ENCODE assay signal across 1 cellular context in the genomic region with DNA sequence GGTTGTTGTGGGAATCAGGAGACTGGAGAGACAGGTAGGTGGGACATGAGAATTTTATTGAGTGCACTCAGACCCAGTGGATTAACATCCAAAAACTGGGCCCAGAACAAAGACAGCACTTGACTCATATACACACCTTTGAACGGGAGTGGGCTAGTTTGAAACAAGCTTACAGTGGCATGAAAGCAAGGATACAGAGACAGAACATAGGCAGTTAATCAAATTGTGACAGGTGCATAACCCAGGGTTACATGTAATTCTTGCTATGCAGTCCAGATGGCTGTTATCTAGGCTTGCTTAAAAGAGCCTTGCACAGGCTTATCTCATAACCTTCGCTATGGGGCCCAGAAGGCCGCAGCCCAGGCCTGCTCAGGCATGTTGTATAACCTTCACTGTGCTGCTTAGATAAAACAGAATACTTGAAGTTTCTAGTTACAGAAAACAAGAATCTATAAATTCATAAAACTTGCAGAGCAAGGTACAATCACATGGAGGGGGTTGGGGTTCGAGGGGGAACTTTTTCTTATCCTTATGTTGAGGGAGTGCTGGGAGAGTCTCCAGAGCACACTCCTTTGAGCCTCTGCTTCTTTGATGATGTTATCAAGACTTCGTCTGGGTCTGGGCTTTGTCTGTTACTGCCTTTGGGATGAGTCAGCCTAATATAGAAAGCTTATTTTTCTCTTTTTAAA.
TF ChIP-seq lines count a peak whose summit lies in the region.

No MANE protein-coding gene starts in this region.

TF ChIP-seq in K562, 482 proteins besides CTCF, POLR2A, EP300 and RAD21 (continued from another document and continues in another):
- TF ChIP-seq, protein P1, sequence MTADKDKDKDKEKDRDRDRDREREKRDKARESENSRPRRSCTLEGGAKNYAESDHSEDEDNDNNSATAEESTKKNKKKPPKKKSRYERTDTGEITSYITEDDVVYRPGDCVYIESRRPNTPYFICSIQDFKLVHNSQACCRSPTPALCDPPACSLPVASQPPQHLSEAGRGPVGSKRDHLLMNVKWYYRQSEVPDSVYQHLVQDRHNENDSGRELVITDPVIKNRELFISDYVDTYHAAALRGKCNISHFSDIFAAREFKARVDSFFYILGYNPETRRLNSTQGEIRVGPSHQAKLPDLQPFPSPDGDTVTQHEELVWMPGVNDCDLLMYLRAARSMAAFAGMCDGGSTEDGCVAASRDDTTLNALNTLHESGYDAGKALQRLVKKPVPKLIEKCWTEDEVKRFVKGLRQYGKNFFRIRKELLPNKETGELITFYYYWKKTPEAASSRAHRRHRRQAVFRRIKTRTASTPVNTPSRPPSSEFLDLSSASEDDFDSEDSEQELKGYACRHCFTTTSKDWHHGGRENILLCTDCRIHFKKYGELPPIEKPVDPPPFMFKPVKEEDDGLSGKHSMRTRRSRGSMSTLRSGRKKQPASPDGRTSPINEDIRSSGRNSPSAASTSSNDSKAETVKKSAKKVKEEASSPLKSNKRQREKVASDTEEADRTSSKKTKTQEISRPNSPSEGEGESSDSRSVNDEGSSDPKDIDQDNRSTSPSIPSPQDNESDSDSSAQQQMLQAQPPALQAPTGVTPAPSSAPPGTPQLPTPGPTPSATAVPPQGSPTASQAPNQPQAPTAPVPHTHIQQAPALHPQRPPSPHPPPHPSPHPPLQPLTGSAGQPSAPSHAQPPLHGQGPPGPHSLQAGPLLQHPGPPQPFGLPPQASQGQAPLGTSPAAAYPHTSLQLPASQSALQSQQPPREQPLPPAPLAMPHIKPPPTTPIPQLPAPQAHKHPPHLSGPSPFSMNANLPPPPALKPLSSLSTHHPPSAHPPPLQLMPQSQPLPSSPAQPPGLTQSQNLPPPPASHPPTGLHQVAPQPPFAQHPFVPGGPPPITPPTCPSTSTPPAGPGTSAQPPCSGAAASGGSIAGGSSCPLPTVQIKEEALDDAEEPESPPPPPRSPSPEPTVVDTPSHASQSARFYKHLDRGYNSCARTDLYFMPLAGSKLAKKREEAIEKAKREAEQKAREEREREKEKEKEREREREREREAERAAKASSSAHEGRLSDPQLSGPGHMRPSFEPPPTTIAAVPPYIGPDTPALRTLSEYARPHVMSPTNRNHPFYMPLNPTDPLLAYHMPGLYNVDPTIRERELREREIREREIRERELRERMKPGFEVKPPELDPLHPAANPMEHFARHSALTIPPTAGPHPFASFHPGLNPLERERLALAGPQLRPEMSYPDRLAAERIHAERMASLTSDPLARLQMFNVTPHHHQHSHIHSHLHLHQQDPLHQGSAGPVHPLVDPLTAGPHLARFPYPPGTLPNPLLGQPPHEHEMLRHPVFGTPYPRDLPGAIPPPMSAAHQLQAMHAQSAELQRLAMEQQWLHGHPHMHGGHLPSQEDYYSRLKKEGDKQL (CRISPR knock-in tag; IDR thresholded peaks at IDR 0.05; ENCODE audit: borderline replicate concordance): no peak
- TF ChIP-seq CBFA2T2 (conservative IDR thresholded peaks at IDR 0.05) (peak; percentile 96), RBM15 (IDR thresholded peaks at IDR 0.05; ENCODE audit: insufficient read depth, low read length) (no peak), EHMT2 (IDR thresholded peaks at IDR 0.05) (no peak), FUS (optimal IDR thresholded peaks at IDR 0.05; ENCODE audit: low read depth, low read length) (no peak), TRIM28 (IDR thresholded peaks at IDR 0.05) (peak; percentile 99), BHLHE40 (IDR thresholded peaks at IDR 0.05; ENCODE audit: low read length) (no peak), KLF10 (CRISPR knock-in tag; IDR thresholded peaks at IDR 0.05) (no peak), ZNF165 (CRISPR knock-in tag; IDR thresholded peaks at IDR 0.05; ENCODE audit: borderline replicate concordance) (no peak), PPARD (CRISPR knock-in tag; IDR thresholded peaks at IDR 0.05) (no peak), NR3C1 (CRISPR knock-in tag; IDR thresholded peaks at IDR 0.05) (no peak), HNRNPUL1 (IDR thresholded peaks at IDR 0.05; ENCODE audit: low read length) (no peak), SIN3A (IDR thresholded peaks at IDR 0.05; ENCODE audit: borderline replicate concordance in 2 of 2, control insufficient read depth in 1 of 2, low read depth in 2 of 2, low read length in 2 of 2) (no peak), ZNF263 (CRISPR knock-in tag; IDR thresholded peaks at IDR 0.05; ENCODE audit: borderline replicate concordance) (peak; percentile 58; the same call in 1 of the 2 replicates), MTA1 (IDR thresholded peaks at IDR 0.05; ENCODE audit: borderline replicate concordance) (no peak), HNRNPK (IDR thresholded peaks at IDR 0.05; ENCODE audit: low read depth, low read length, poor library complexity, severe bottlenecking) (no peak), ZKSCAN8 (CRISPR knock-in tag; IDR thresholded peaks at IDR 0.05) (peak; percentile 35; the same call in 1 of the 2 replicates), PTTG1 (tag; IDR thresholded peaks at IDR 0.05; ENCODE audit: low read depth) (no peak), FOXK1 (CRISPR knock-in tag; IDR thresholded peaks at IDR 0.05; ENCODE audit: borderline replicate concordance) (no peak), ZNF23 (CRISPR knock-in tag; IDR thresholded peaks at IDR 0.05) (no peak), GATA2 (CRISPR knock-in tag; IDR thresholded peaks at IDR 0.05) (peak; percentile 96), SPI1 (IDR thresholded peaks at IDR 0.05; ENCODE audit: borderline replicate concordance, low read depth, low read length) (no peak), ARID2 (IDR thresholded peaks at IDR 0.05) (no peak), KLF1 (tag; IDR thresholded peaks at IDR 0.05) (no peak), NFIX (CRISPR knock-in tag; IDR thresholded peaks at IDR 0.05; ENCODE audit: low read depth) (no peak), NR4A1 (CRISPR knock-in tag; IDR thresholded peaks at IDR 0.05) (no peak), NR4A1 (tag; IDR thresholded peaks at IDR 0.05) (0 out of 2 replicates have a peak, but pooled peaks have one; percentile 56), HDAC1 (IDR thresholded peaks at IDR 0.05) (no peak), NEUROD1 (IDR thresholded peaks at IDR 0.05; ENCODE audit: borderline replicate concordance, low read depth, low read length, partially characterized antibody) (no peak)
- TF ChIP-seq, protein P2, sequence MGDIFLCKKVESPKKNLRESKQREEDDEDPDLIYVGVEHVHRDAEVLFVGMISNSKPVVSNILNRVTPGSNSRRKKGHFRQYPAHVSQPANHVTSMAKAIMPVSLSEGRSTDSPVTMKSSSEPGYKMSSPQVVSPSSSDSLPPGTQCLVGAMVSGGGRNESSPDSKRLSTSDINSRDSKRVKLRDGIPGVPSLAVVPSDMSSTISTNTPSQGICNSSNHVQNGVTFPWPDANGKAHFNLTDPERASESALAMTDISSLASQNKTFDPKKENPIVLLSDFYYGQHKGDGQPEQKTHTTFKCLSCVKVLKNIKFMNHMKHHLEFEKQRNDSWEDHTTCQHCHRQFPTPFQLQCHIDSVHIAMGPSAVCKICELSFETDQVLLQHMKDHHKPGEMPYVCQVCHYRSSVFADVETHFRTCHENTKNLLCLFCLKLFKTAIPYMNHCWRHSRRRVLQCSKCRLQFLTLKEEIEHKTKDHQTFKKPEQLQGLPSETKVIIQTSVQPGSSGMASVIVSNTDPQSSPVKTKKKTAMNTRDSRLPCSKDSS (IDR thresholded peaks at IDR 0.05; ENCODE audit: low read depth, partially characterized antibody): peak; percentile 96
- TF ChIP-seq, protein P3, sequence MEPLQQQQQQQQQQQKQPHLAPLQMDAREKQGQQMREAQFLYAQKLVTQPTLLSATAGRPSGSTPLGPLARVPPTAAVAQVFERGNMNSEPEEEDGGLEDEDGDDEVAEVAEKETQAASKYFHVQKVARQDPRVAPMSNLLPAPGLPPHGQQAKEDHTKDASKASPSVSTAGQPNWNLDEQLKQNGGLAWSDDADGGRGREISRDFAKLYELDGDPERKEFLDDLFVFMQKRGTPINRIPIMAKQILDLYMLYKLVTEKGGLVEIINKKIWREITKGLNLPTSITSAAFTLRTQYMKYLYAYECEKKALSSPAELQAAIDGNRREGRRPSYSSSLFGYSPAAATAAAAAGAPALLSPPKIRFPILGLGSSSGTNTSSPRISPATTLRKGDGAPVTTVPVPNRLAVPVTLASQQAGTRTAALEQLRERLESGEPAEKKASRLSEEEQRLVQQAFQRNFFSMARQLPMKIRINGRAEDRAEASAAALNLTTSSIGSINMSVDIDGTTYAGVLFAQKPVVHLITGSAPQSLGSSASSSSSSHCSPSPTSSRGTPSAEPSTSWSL (CRISPR knock-in tag; IDR thresholded peaks at IDR 0.05; ENCODE audit: borderline replicate concordance): no peak
- TF ChIP-seq, protein P4, sequence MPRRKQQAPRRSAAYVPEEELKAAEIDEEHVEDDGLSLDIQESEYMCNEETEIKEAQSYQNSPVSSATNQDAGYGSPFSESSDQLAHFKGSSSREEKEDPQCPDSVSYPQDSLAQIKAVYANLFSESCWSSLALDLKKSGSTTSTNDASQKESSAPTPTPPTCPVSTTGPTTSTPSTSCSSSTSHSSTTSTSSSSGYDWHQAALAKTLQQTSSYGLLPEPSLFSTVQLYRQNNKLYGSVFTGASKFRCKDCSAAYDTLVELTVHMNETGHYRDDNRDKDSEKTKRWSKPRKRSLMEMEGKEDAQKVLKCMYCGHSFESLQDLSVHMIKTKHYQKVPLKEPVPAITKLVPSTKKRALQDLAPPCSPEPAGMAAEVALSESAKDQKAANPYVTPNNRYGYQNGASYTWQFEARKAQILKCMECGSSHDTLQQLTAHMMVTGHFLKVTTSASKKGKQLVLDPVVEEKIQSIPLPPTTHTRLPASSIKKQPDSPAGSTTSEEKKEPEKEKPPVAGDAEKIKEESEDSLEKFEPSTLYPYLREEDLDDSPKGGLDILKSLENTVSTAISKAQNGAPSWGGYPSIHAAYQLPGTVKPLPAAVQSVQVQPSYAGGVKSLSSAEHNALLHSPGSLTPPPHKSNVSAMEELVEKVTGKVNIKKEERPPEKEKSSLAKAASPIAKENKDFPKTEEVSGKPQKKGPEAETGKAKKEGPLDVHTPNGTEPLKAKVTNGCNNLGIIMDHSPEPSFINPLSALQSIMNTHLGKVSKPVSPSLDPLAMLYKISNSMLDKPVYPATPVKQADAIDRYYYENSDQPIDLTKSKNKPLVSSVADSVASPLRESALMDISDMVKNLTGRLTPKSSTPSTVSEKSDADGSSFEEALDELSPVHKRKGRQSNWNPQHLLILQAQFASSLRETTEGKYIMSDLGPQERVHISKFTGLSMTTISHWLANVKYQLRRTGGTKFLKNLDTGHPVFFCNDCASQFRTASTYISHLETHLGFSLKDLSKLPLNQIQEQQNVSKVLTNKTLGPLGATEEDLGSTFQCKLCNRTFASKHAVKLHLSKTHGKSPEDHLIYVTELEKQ (CRISPR knock-in tag; IDR thresholded peaks at IDR 0.05): no peak
- TF ChIP-seq, protein P5, sequence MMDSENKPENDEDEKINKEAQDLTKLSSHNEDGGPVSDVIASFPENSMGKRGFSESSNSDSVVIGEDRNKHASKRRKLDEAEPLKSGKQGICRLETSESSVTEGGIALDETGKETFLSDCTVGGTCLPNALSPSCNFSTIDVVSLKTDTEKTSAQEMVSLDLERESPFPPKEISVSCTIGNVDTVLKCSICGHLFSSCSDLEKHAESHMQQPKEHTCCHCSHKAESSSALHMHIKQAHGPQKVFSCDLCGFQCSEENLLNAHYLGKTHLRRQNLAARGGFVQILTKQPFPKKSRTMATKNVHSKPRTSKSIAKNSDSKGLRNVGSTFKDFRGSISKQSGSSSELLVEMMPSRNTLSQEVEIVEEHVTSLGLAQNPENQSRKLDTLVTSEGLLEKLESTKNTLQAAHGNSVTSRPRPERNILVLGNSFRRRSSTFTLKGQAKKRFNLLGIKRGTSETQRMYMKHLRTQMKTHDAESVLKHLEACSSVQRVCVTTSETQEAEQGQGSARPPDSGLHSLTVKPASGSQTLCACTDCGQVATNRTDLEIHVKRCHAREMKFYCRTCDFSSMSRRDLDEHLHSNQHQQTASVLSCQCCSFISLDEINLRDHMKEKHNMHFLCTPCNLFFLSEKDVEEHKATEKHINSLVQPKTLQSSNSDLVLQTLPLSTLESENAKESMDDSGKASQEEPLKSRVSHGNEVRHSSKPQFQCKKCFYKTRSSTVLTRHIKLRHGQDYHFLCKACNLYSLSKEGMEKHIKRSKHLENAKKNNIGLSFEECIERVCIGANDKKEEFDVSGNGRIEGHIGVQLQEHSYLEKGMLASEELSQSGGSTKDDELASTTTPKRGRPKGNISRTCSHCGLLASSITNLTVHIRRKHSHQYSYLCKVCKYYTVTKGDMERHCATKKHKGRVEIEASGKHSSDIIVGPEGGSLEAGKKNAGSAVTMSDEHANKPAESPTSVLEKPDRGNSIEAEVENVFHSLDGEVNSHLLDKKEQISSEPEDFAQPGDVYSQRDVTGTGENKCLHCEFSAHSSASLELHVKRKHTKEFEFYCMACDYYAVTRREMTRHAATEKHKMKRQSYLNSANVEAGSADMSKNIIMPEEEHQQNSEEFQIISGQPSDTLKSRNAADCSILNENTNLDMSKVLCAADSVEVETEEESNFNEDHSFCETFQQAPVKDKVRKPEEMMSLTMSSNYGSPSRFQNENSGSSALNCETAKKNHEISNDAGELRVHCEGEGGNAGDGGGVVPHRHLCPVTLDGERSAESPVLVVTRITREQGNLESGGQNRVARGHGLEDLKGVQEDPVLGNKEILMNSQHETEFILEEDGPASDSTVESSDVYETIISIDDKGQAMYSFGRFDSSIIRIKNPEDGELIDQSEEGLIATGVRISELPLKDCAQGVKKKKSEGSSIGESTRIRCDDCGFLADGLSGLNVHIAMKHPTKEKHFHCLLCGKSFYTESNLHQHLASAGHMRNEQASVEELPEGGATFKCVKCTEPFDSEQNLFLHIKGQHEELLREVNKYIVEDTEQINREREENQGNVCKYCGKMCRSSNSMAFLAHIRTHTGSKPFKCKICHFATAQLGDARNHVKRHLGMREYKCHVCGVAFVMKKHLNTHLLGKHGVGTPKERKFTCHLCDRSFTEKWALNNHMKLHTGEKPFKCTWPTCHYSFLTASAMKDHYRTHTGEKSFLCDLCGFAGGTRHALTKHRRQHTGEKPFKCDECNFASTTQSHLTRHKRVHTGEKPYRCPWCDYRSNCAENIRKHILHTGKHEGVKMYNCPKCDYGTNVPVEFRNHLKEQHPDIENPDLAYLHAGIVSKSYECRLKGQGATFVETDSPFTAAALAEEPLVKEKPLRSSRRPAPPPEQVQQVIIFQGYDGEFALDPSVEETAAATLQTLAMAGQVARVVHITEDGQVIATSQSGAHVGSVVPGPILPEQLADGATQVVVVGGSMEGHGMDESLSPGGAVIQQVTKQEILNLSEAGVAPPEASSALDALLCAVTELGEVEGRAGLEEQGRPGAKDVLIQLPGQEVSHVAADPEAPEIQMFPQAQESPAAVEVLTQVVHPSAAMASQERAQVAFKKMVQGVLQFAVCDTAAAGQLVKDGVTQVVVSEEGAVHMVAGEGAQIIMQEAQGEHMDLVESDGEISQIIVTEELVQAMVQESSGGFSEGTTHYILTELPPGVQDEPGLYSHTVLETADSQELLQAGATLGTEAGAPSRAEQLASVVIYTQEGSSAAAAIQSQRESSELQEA (IDR thresholded peaks at IDR 0.05; ENCODE audit: low read depth): no peak
- TF ChIP-seq, protein P6, sequence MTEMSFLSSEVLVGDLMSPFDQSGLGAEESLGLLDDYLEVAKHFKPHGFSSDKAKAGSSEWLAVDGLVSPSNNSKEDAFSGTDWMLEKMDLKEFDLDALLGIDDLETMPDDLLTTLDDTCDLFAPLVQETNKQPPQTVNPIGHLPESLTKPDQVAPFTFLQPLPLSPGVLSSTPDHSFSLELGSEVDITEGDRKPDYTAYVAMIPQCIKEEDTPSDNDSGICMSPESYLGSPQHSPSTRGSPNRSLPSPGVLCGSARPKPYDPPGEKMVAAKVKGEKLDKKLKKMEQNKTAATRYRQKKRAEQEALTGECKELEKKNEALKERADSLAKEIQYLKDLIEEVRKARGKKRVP (CRISPR knock-in tag; IDR thresholded peaks at IDR 0.05): no peak
